In the genomic region with DNA sequence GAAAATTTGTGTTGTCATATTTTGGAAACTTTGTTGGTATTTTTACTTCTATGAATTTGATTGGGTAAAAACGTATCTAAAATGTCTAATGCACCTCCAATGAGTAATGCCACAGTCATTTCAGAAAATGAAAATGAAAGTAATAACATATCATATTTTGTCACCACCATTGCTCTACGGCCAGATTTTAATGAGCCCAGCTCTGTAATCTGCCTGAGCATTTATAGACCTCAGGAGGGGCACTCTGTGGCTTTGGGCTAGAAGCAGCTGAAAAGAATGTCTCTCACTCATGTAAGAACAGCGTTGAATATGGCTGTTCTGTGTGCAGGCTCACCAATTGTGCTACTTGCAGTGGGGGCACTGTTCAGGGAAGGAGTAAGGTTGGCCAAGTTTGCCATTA, we compare ENCODE assay signal across 8 cellular contexts. TPM values are rescaled to one million over a fixed set of nuclear protein-coding genes. Genes with fewer than 3 reads are reported as not detected.
A peak's percentile ranks its signal among the peaks of the same experiment; 100 is the strongest.
DNase-seq lines count a peak whose midpoint lies in the region; ATAC-seq and TF ChIP-seq lines count a peak whose summit lies in the region.

No MANE protein-coding gene starts in this region.

- in situ Hi-C loops in brain microvascular endothelial cell (cut with HindIII; ENCODE audit: low pct_ligation_motif_present, low sequenced_read_pairs): no loop called here

- intact Hi-C loops in uterus (cut with DNase I; ENCODE audit: low total_unique reads): no loop called here

- H3K4me1 ChIP-seq in uterus: no peaks in the 10 kb centered on the region

- no peak for TF ChIP-seq POLR2A in uterus (IDR thresholded peaks at IDR 0.05)

- H3K36me3 ChIP-seq in brain microvascular endothelial cell (replicated peaks) (no peaks in the 10 kb centered on the region), uterus (no peaks in the 10 kb centered on the region)

- H3K4me3 ChIP-seq in brain microvascular endothelial cell (ENCODE audit: low read depth, low read length) (peak overlapping the region; percentile 30), uterus (no peak overlapping the region)

- no peaks in the 10 kb centered on the region for H3K27me3 ChIP-seq in brain microvascular endothelial cell (replicated peaks)
- no peaks in the 10 kb centered on the region for H3K27me3 ChIP-seq in uterus

- H3K9me3 ChIP-seq in uterus: no peaks in the 10 kb centered on the region

- H3K27ac ChIP-seq in brain microvascular endothelial cell (no peak overlapping the region), uterus (no peak overlapping the region)

- ATAC-seq in GM19324 (IDR thresholded peaks at IDR 0.05; ENCODE audit: low FRiP score, unreplicated experiment) (peak; percentile 88), HG03469 (IDR thresholded peaks at IDR 0.05; ENCODE audit: unreplicated experiment) (peak; percentile 79)
- ATAC-seq in stimulated activated naive CD8-positive, alpha-beta T cell treated with anti-CD3 and anti-CD28 coated beads, Interleukin-15, Interleukin-2, amounts not matched to agents 100 U/mL and 50 U/mL, for 24 hours: peak; percentile 23

- TF ChIP-seq CTCF in brain microvascular endothelial cell (IDR thresholded peaks at IDR 0.05; ENCODE audit: low read depth, low read length, missing control alignments) (no peak), uterus (IDR thresholded peaks at IDR 0.05) (no peak)

- DNase-seq in AG08395 (ENCODE audit: low spot score) (peak; percentile 12), brain microvascular endothelial cell (peak; percentile 1), uterus (no peak), cortex of kidney (lab: John Stamatoyannopoulos, UW) (no peak)
- no peak for DNase-seq in stimulated activated naive CD8-positive, alpha-beta T cell treated with anti-CD3 and anti-CD28 coated beads, Interleukin-15, Interleukin-2, amounts not matched to agents 100 U/mL and 50 U/mL, for 24 hours
- no peak for DNase-seq in activated naive CD4-positive, alpha-beta T cell treated with Interleukin-2 at 50 U/mL for 16 hours

RNA-seq across cellular contexts. Expression of gene ABCA12, which starts 32.7 kb away (rescaled TPM):
- under 1 TPM in 1 of 4 donors, not detected in 3; 0.14 TPM for total RNA-seq in uterus

Comparison
In these comparisons a context has a peak if more than half of its experiments do, and no peak if none do; other contexts are left out.
1. DNase-seq: peak in AG08395 (single experiment) and brain microvascular endothelial cell (single experiment); none in stimulated activated naive CD8-positive, alpha-beta T cell treated with anti-CD3 and anti-CD28 coated beads, Interleukin-15, Interleukin-2, amounts not matched to agents 100 U/mL and 50 U/mL, for 24 hours (single experiment), uterus (0 of 2), cortex of kidney (single experiment) and activated naive CD4-positive, alpha-beta T cell treated with Interleukin-2 at 50 U/mL for 16 hours (single experiment).
2. ATAC-seq: peak in every context shown above with its lines; median percentile 88 in GM19324; 79 in HG03469; 23 in stimulated activated naive CD8-positive, alpha-beta T cell treated with anti-CD3 and anti-CD28 coated beads, Interleukin-15, Interleukin-2, amounts not matched to agents 100 U/mL and 50 U/mL, for 24 hours.